ENCODE assay signal across 10 cellular contexts in the genomic region with DNA sequence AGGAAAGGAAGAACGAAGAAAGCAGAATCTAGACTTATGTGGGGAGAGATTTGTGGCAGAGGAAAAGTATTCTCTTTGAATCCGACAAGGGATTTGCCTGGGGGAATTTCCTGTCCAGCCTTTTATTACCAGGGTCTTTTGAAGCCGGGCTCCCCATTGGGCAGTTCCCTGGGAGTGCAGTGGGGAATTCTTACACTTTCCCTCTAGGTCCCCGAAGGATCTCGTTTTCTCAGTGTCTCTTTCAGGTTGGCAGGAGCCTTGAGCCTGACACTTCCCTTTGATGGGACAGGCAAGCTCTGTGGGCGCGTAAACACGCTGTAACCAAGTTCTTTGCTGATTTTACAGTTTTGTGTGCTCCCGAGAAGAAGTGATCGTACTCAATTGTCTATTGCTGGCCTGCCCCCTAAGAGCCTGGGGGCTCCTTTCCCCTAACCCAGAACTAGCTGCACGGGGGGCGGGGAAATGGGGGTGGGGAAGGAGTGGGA. TPM values are rescaled to one million over a fixed set of nuclear protein-coding genes. Genes with fewer than 3 reads are reported as not detected.
DNase-seq lines count a peak whose midpoint lies in the region; ATAC-seq and TF ChIP-seq lines count a peak whose summit lies in the region.
"Had no signal": no experiment of that assay in that cellular context is flagged by ENCODE, and none has a peak within 500 bp of the region (broad histone marks: within the 10 kb centered on the region; RNA-seq: fewer than 3 reads in every experiment).

No MANE protein-coding gene starts in this region.

- no peak overlapping the region for H3K18ac ChIP-seq in IMR-90 (ENCODE audit: low read depth, low read length)

- peaks cover 24% of the 10 kb centered on the region for H3K4me1 Mint-ChIP-seq in Caco-2 (ENCODE audit: low read depth, unreplicated experiment)

- peak overlapping the region; percentile 50 for H3K4me3 ChIP-seq in Caco-2 (ENCODE audit: low read depth, low read length)
- peak overlapping the region; percentile 56 for H3K4me3 ChIP-seq in IMR-90 (ENCODE audit: insufficient read depth, low read depth, low read length)
- H3K4me3 ChIP-seq in epithelial cell of proximal tubule (ENCODE audit: low read depth, low read length): peak overlapping the region; percentile 69
- no peak overlapping the region for H3K4me3 ChIP-seq in Karpas-422 (ENCODE audit: low read length)

- TF ChIP-seq CTCF in Caco-2 (IDR thresholded peaks at IDR 0.05; ENCODE audit: insufficient read depth in 1 of 2, low read depth in 1 of 2, low read length in 1 of 2, severe bottlenecking in 1 of 2, unreplicated experiment in 1 of 2) (no peak), IMR-90 (conservative IDR thresholded peaks at IDR 0.05; ENCODE audit: low read depth, low read length) (no peak), epithelial cell of proximal tubule (conservative IDR thresholded peaks at IDR 0.05; ENCODE audit: low read depth, low read length) (no peak)

- in situ Hi-C loops in IMR-90 (cut with MboI; ENCODE audit: low sequenced_read_pairs): loop anchor here (10.0 kb wide), 2 partner anchors 1116 to 1156 kb away; no protein-coding TSS in a partner anchor

- H4K20me1 ChIP-seq in IMR-90 (ENCODE audit: insufficient read depth, low read length) (0 out of 2 replicates have a peak, but pooled peaks cover 4% of the 10 kb centered on the region), Karpas-422 (ENCODE audit: insufficient read depth, low read depth, low read length) (no peaks in the 10 kb centered on the region)

- H3K23ac ChIP-seq in IMR-90 (ENCODE audit: low read depth, low read length): peak overlapping the region; percentile 75

- H3K9me1 ChIP-seq in IMR-90 (ENCODE audit: insufficient read depth, low read length): no peaks in the 10 kb centered on the region

- H3K9ac ChIP-seq in IMR-90 (ENCODE audit: low read depth, low read length): peak overlapping the region; percentile 39
- H3K9ac ChIP-seq in Karpas-422 (ENCODE audit: low read length): no peak overlapping the region

- H2BK120ac ChIP-seq in IMR-90 (ENCODE audit: low read depth, low read length): peak overlapping the region; percentile 29; the same call in 1 of the 2 replicates

- peaks cover 18% of the 10 kb centered on the region for H3K4me1 ChIP-seq in Caco-2
- peaks cover 3% of the 10 kb centered on the region for H3K4me1 ChIP-seq in IMR-90 (ENCODE audit: control insufficient read depth, insufficient read depth, low read length)
- peaks cover 5% of the 10 kb centered on the region; the same call in 1 of the 2 replicates for H3K4me1 ChIP-seq in Karpas-422 (ENCODE audit: low read length)

- H3K9me3 ChIP-seq in Caco-2: no peaks in the 10 kb centered on the region
- H3K9me3 ChIP-seq in IMR-90 (ENCODE audit: control insufficient read depth, insufficient read depth, low read length): no peaks in the 10 kb centered on the region
- H3K9me3 ChIP-seq in Karpas-422 (ENCODE audit: low read length): no peaks in the 10 kb centered on the region

- peaks cover 12% of the 10 kb centered on the region for H3K27me3 Mint-ChIP-seq in Caco-2 (ENCODE audit: insufficient read depth, unreplicated experiment)

- H3K27me3 ChIP-seq in Caco-2 (replicated peaks; ENCODE audit: control insufficient read depth, insufficient read depth, low read length) (no peaks in the 10 kb centered on the region), IMR-90 (ENCODE audit: control insufficient read depth, insufficient read depth, low read length) (peaks cover 8% of the 10 kb centered on the region), Karpas-422 (ENCODE audit: low read length) (0 out of 2 replicates have a peak, but pooled peaks cover 3% of the 10 kb centered on the region)

- no peak for TF ChIP-seq RAD21 in IMR-90 (IDR thresholded peaks at IDR 0.05; ENCODE audit: low read length)

- H3K36me3 Mint-ChIP-seq in Caco-2 (ENCODE audit: insufficient read depth, unreplicated experiment): peaks cover 15% of the 10 kb centered on the region

- no peak overlapping the region for H2BK5ac ChIP-seq in IMR-90 (ENCODE audit: low read depth, low read length, poor library complexity, severe bottlenecking)

- H3K14ac ChIP-seq in IMR-90 (replicated peaks; ENCODE audit: low read depth, low read length): peak overlapping the region; percentile 44; the same call in 1 of the 2 replicates

- H4K5ac ChIP-seq in IMR-90 (ENCODE audit: low read depth, low read length): no peak overlapping the region

- peak overlapping the region; percentile 10; the same call in 1 of the 2 replicates for H4K91ac ChIP-seq in IMR-90 (ENCODE audit: insufficient read depth, low read depth, low read length)

- peak overlapping the region; percentile 83 for H3K4me3 Mint-ChIP-seq in Caco-2 (ENCODE audit: unreplicated experiment)

- peak overlapping the region; percentile 32 for H3K4ac ChIP-seq in IMR-90 (ENCODE audit: low read depth, low read length)

- H3K9me2 ChIP-seq in Karpas-422 (replicated peaks; ENCODE audit: insufficient read depth, low read length): no peaks in the 10 kb centered on the region

- no CpG with 5 or more reads among the region's 12 CpGs for WGBS in IMR-90 (ENCODE audit: extremely low coverage in 2 of 2, insufficient read length in 1 of 2), 2 experiments

- H3K4me2 ChIP-seq in IMR-90 (ENCODE audit: low read depth, low read length) (peak overlapping the region; percentile 90), Karpas-422 (ENCODE audit: low read depth, low read length, poor library complexity, severe bottlenecking) (no peak overlapping the region)

- no peak for TF ChIP-seq POLR2A in IMR-90 (IDR thresholded peaks at IDR 0.05; ENCODE audit: low read depth, low read length)

- peak overlapping the region; percentile 6; the same call in 1 of the 3 replicates for H2BK15ac ChIP-seq in IMR-90 (ENCODE audit: low read depth, low read length)

- POLR2A ChIA-PET in Caco-2 (lab: Charles Lee) (interaction anchor here (0.6 kb wide), 1 partner anchor 375 kb away, joined by 3 read pairs; no protein-coding TSS in a partner anchor), IMR-90 (lab: Charles Lee; ENCODE audit: unreplicated experiment) (no interaction called here)

- H2AK5ac ChIP-seq in IMR-90 (ENCODE audit: low read depth, low read length): no peak overlapping the region

- H3K27ac Mint-ChIP-seq in Caco-2 (ENCODE audit: unreplicated experiment): peak overlapping the region; percentile 30

- CTCF ChIA-PET in Caco-2 (lab: Charles Lee) (no interaction called here), IMR-90 (lab: Yijun Ruan, JAX) (interaction anchor here (0.9 to 1.0 kb wide), 2 partner anchors 818 to 829 kb away, joined by 3 read pairs; no protein-coding TSS in a partner anchor)

- H2AK9ac ChIP-seq in IMR-90 (replicated peaks; ENCODE audit: low read depth, low read length, poor library complexity): no peak overlapping the region

- dilution Hi-C loops in IMR-90 (cut with HindIII; ENCODE audit: low sequenced_read_pairs, unreplicated experiment): no loop called here

- intact Hi-C loops in Caco-2 (cut with micrococcal nuclease; ENCODE audit: unreplicated experiment) (loop anchor here (1.0 to 5.0 kb wide), 5 partner anchors 20 to 1119 kb away; partner anchors contain the start of genes TMEM167A and XRCC4), IMR-90 (cut with micrococcal nuclease) (loop anchor here (5.0 kb wide), 5 partner anchors 39 to 1059 kb away; no protein-coding TSS in a partner anchor)

- H4K8ac ChIP-seq in IMR-90 (ENCODE audit: low read depth in 2 of 2, low read length in 2 of 2): peak overlapping the region in 1 of 2 experiments; percentile 32; a peak in 2 of 4 replicates

- peak overlapping the region; percentile 93 for H2AFZ ChIP-seq in IMR-90 (replicated peaks; ENCODE audit: low read length, poor library complexity)
- no peak overlapping the region for H2AFZ ChIP-seq in Karpas-422 (ENCODE audit: low read length)

- BruUV-seq in Caco-2 (replicated peaks; lab: Mats Ljungman, UMichigan): no TSS peak
- no TSS peak for BruUV-seq in IMR-90 (replicated peaks; lab: Mats Ljungman, UMichigan)

- H2BK20ac ChIP-seq in IMR-90 (ENCODE audit: low read depth, low read length): no peak overlapping the region

- no peaks in the 10 kb centered on the region for H3K79me2 ChIP-seq in Karpas-422 (ENCODE audit: low read length)

- no peaks in the 10 kb centered on the region for H3K36me3 ChIP-seq in Caco-2 (ENCODE audit: control insufficient read depth, insufficient read depth, low read length)
- H3K36me3 ChIP-seq in IMR-90 (ENCODE audit: control insufficient read depth, insufficient read depth, low read length): no peaks in the 10 kb centered on the region
- no peaks in the 10 kb centered on the region for H3K36me3 ChIP-seq in Karpas-422 (ENCODE audit: insufficient read depth, low read length)

- H3K9me3 Mint-ChIP-seq in Caco-2 (ENCODE audit: unreplicated experiment): no peaks in the 10 kb centered on the region

- peaks cover 3 to 12% of the 10 kb centered on the region in 2 experiments; a peak in 1 of 4 replicates for H3K79me1 ChIP-seq in IMR-90 (ENCODE audit: low read depth in 1 of 2, low read length in 2 of 2)

- DNase-seq in Caco-2: no peak
- DNase-seq in IMR-90: no peak
- DNase-seq in epithelial cell of proximal tubule (ENCODE audit: low read depth): no peak
- peak; percentile 15 for DNase-seq in occipital lobe (lab: John Stamatoyannopoulos, UW)
- no peak for DNase-seq in activated CD4-positive, alpha-beta T cell treated with anti-CD3 and anti-CD28 coated beads, Interleukin-2, amount 50 U/mL, for 1 hour
- DNase-seq in Karpas-422: no peak
- DNase-seq: effector CD8-positive, alpha-beta T cell; T1000 had no signal

- no peak overlapping the region for H3K56ac ChIP-seq in IMR-90 (ENCODE audit: extremely low read depth, insufficient read depth, low read length)

- ATAC-seq in IMR-90 (ENCODE audit: low read depth) (no peak), GM19023 (IDR thresholded peaks at IDR 0.05; ENCODE audit: unreplicated experiment) (no peak), GM21381 (IDR thresholded peaks at IDR 0.05; ENCODE audit: unreplicated experiment) (no peak)

- H3K27ac ChIP-seq in IMR-90 (ENCODE audit: insufficient read depth, low read length) (no peak overlapping the region; the same call in 1 of the 2 replicates), Karpas-422 (ENCODE audit: low read length) (no peak overlapping the region)

TF ChIP-seq in IMR-90, 13 proteins besides CTCF, POLR2A, EP300 and RAD21 (continues in another document):
- no peak for TF ChIP-seq CHD1 (IDR thresholded peaks at IDR 0.05; ENCODE audit: low read depth, low read length)
- TF ChIP-seq MAFK (IDR thresholded peaks at IDR 0.05; ENCODE audit: low read depth, low read length): 0 out of 2 replicates have a peak, but pooled peaks have one; percentile 8
- TF ChIP-seq CEBPB (IDR thresholded peaks at IDR 0.05; ENCODE audit: low read depth, low read length): no peak
- TF ChIP-seq FOS (IDR thresholded peaks at IDR 0.05; ENCODE audit: low read depth, low read length): no peak
- no peak for TF ChIP-seq SMC3 (IDR thresholded peaks at IDR 0.05; ENCODE audit: low read depth, low read length)

RNA-seq across cellular contexts. Expression of gene VCAN, which starts 0.6 kb away (rescaled TPM):
- total RNA-seq in Caco-2 (2022) (27.4 and 34.1 TPM in 2 replicates), IMR-90 (2012; rRNA removed) (158 and 159 TPM in 2 replicates), epithelial cell of proximal tubule (185 and 323 TPM in 2 replicates), occipital lobe (228 TPM)
- 45.3 and 47.5 TPM in 2 replicates for polyA plus RNA-seq in IMR-90 (2012; rRNA removed)
- 20.7 and 25.5 TPM in 2 replicates for polyA plus RNA-seq in IMR-90 (2012; cell fraction: cytosol; rRNA removed)
- 17.1 and 53.0 TPM in 2 replicates for polyA plus RNA-seq in IMR-90 (2012; cell fraction: nucleus; rRNA removed; ENCODE audit: low replicate concordance)
- not detected in 2 replicates for total RNA-seq in Karpas-422 (2014; rRNA removed; shearing (Covaris generic); ENCODE audit: low replicate concordance)

Comparison
In these comparisons a context has a peak if more than half of its experiments do, and no peak if none do; other contexts are left out.
1. RNA of gene VCAN, which starts 0.6 kb away (total RNA-seq): 185 to 323 TPM in epithelial cell of proximal tubule, 228 TPM in occipital lobe (single experiment), 158 to 159 TPM in IMR-90 and 27.4 to 34.1 TPM in Caco-2; not detected in Karpas-422; every median in the first group is over 10 times any median in the second.